In genomic region chr5:111550282-111551020, GRCh38 we compare ENCODE assay signal across 8 cellular contexts. TPM values are rescaled to one million over a fixed set of nuclear protein-coding genes. Genes with fewer than 3 reads are reported as not detected.
A peak's percentile ranks its signal among the peaks of the same experiment; 100 is the strongest.
DNase-seq lines count a peak whose midpoint lies in the region; ATAC-seq and TF ChIP-seq lines count a peak whose summit lies in the region.

No MANE protein-coding gene starts in this region.

- H3K9ac ChIP-seq in Karpas-422 (ENCODE audit: low read length), result no peak overlapping the region

- H3K36me3 ChIP-seq in Karpas-422 (ENCODE audit: insufficient read depth, low read length), result no peaks in the 10 kb centered on the region
- H3K36me3 ChIP-seq in testis (ENCODE audit: low read depth, missing control alignments), result no peaks in the 10 kb centered on the region

- H3K4me1 ChIP-seq in Karpas-422 (ENCODE audit: low read length), result no peaks in the 10 kb centered on the region
- peaks cover 8% of the 10 kb centered on the region for H3K4me1 ChIP-seq in testis

- peaks cover 13% of the 10 kb centered on the region for H3K4me1 Mint-ChIP-seq in activated T-helper 17 cell treated with anti-CD3 and anti-CD28 coated beads, Interleukin-2, amount 50 U/mL, for 72 hours

- H3K27ac ChIP-seq in Karpas-422 (ENCODE audit: low read length) (no peak overlapping the region), testis (no peak overlapping the region)

- peak overlapping the region; percentile 3 for H3K27ac Mint-ChIP-seq in activated T-helper 17 cell treated with anti-CD3 and anti-CD28 coated beads, Interleukin-2, amount 50 U/mL, for 72 hours

- 23 to 28% methylated on average over 8 of the region's 8 CpGs for WGBS in testis, 2 donors

- ATAC-seq in GM21737 (IDR thresholded peaks at IDR 0.05; ENCODE audit: unreplicated experiment), result peak; percentile 73
- ATAC-seq in activated T-helper 17 cell treated with anti-CD3 and anti-CD28 coated beads, Interleukin-2, amount 50 U/mL, for 72 hours (replicated peaks), result peak; percentile 91
- peak; percentile 99 for ATAC-seq in omental fat pad (ENCODE audit: low FRiP score)

- H3K4me3 ChIP-seq in Karpas-422 (ENCODE audit: low read length) (no peak overlapping the region), testis (no peak overlapping the region)

- H3K9me2 ChIP-seq in Karpas-422 (replicated peaks; ENCODE audit: insufficient read depth, low read length), result no peaks in the 10 kb centered on the region

- H4K20me1 ChIP-seq in Karpas-422 (ENCODE audit: insufficient read depth, low read depth, low read length), result no peaks in the 10 kb centered on the region

- no peaks in the 10 kb centered on the region for H3K79me2 ChIP-seq in Karpas-422 (ENCODE audit: low read length)

- H2AFZ ChIP-seq in Karpas-422 (ENCODE audit: low read length), result no peak overlapping the region

- no peaks in the 10 kb centered on the region for H3K9me3 Mint-ChIP-seq in activated T-helper 17 cell treated with anti-CD3 and anti-CD28 coated beads, Interleukin-2, amount 50 U/mL, for 72 hours

- H3K27me3 ChIP-seq in Karpas-422 (ENCODE audit: low read length) (no peaks in the 10 kb centered on the region), testis (no peaks in the 10 kb centered on the region)

- DNase-seq in Daoy (ENCODE audit: low read depth) (peak; percentile 95), Karpas-422 (peak; percentile 89), RPMI7951 (ENCODE audit: low read depth) (peak; percentile 96), foreskin melanocyte (peak; percentile 78), omental fat pad (ENCODE audit: low spot score) (peak; percentile 84), testis (peak; percentile 91)

- no peak for TF ChIP-seq POLR2A in testis (IDR thresholded peaks at IDR 0.05)

- no peak overlapping the region for H3K4me2 ChIP-seq in Karpas-422 (ENCODE audit: low read depth, low read length, poor library complexity, severe bottlenecking)

- peak overlapping the region; percentile 33 for H3K4me3 Mint-ChIP-seq in activated T-helper 17 cell treated with anti-CD3 and anti-CD28 coated beads, Interleukin-2, amount 50 U/mL, for 72 hours

- no peaks in the 10 kb centered on the region for H3K36me3 Mint-ChIP-seq in activated T-helper 17 cell treated with anti-CD3 and anti-CD28 coated beads, Interleukin-2, amount 50 U/mL, for 72 hours (ENCODE audit: low read depth)

- intact Hi-C loops in testis (cut with DNase I; ENCODE audit: low total_unique reads), result loop anchor here (5.0 kb wide), 1 partner anchor 597 kb away; no protein-coding TSS in a partner anchor

- H3K9me3 ChIP-seq in Karpas-422 (ENCODE audit: low read length) (no peaks in the 10 kb centered on the region), testis (no peaks in the 10 kb centered on the region)

- no peaks in the 10 kb centered on the region for H3K27me3 Mint-ChIP-seq in activated T-helper 17 cell treated with anti-CD3 and anti-CD28 coated beads, Interleukin-2, amount 50 U/mL, for 72 hours

- TF ChIP-seq CTCF in omental fat pad (IDR thresholded peaks at IDR 0.05), result peak in 2 of 3 donors; percentile 30 to 60
- TF ChIP-seq CTCF in testis (IDR thresholded peaks at IDR 0.05), result peak; percentile 68 to 75 (median 73)

RNA-seq across cellular contexts. Expression of gene STARD4, which starts 38.1 kb away (rescaled TPM):
- total RNA-seq in Daoy (2014; rRNA removed; shearing (Covaris generic)), result 44.5 and 84.3 TPM in 2 replicates
- total RNA-seq in Karpas-422 (2014; rRNA removed; shearing (Covaris generic); ENCODE audit: low replicate concordance), result 23.1 and 29.3 TPM in 2 replicates
- 57.8 and 71.3 TPM in 2 replicates for total RNA-seq in RPMI7951 (2014; rRNA removed; shearing (Covaris generic))
- total RNA-seq in activated T-helper 17 cell treated with anti-CD3 and anti-CD28 coated beads, Interleukin-2, amount 50 U/mL, for 72 hours, result 100 to 1,000 TPM in 1 of 2 donors, 10 to 100 TPM in 1; 48.7 to 102 TPM
- total RNA-seq in omental fat pad, result 10 to 100 TPM in 3 of 4 donors, 1 to 10 TPM in 1; 7.3 to 27.3 (median 13.5) TPM
- total RNA-seq in testis, result 10 to 100 TPM; 13.5 to 18.0 TPM
- polyA plus RNA-seq in testis (ENCODE audit: insufficient read depth, low read depth, low replicate concordance), result 8.0 TPM
